Comparison of ENCODE assay signal across 8 cellular contexts in genomic region chr2:199956062-199956380, GRCh38. TPM values are rescaled to one million over a fixed set of nuclear protein-coding genes. Genes with fewer than 3 reads are reported as not detected.
DNase-seq lines count a peak whose midpoint lies in the region; ATAC-seq and TF ChIP-seq lines count a peak whose summit lies in the region.

No MANE protein-coding gene starts in this region.

- peaks cover 27% of the 10 kb centered on the region; the same call in 1 of the 2 replicates for H4K20me1 ChIP-seq in BLaER1

- peaks cover 37% of the 10 kb centered on the region for H3K36me3 Mint-ChIP-seq in MCF 10A (ENCODE audit: insufficient read depth, unreplicated experiment)

- no peaks in the 10 kb centered on the region for H3K9me3 Mint-ChIP-seq in MCF 10A (ENCODE audit: unreplicated experiment)

- no TSS peak for BruUV-seq in MCF 10A (replicated peaks; lab: Mats Ljungman, UMichigan)

- peak overlapping the region; percentile 99 for H3K4me3 Mint-ChIP-seq in MCF 10A (ENCODE audit: unreplicated experiment)

- H3K4me1 Mint-ChIP-seq in MCF 10A (ENCODE audit: insufficient read depth, unreplicated experiment) = peaks cover 10% of the 10 kb centered on the region

- H3K4me1 ChIP-seq in BLaER1 (peaks cover 37% of the 10 kb centered on the region), mucosa of rectum (ENCODE audit: control insufficient read depth in 2 of 2, insufficient read depth in 2 of 2, low read length in 2 of 2) (peaks cover 12 to 25% of the 10 kb centered on the region in 2 donors)

- ATAC-seq in HG03159 (IDR thresholded peaks at IDR 0.05; ENCODE audit: unreplicated experiment) = peak; percentile 2

- H3K36me3 ChIP-seq in BLaER1 = peaks cover 34% of the 10 kb centered on the region
- peaks cover 14 to 20% of the 10 kb centered on the region in 2 donors for H3K36me3 ChIP-seq in mucosa of rectum (ENCODE audit: control insufficient read depth in 2 of 2, insufficient read depth in 2 of 2, low read length in 2 of 2)

- intact Hi-C loops in MCF 10A (cut with micrococcal nuclease) = no loop called here

- H3K27me3 Mint-ChIP-seq in MCF 10A (ENCODE audit: insufficient read depth, unreplicated experiment) = no peaks in the 10 kb centered on the region

- H3K9me3 ChIP-seq in BLaER1 (no peaks in the 10 kb centered on the region), mucosa of rectum (ENCODE audit: control insufficient read depth in 2 of 2, low read length in 2 of 2) (no peaks in the 10 kb centered on the region)

- H3K4me2 ChIP-seq in BLaER1 = peak overlapping the region; percentile 90

- H3K4me3 ChIP-seq in BLaER1 = peak overlapping the region; percentile 77
- peak overlapping the region; percentile 77 to 95 for H3K4me3 ChIP-seq in mucosa of rectum (ENCODE audit: low read length in 2 of 2)

- H3K27ac ChIP-seq in BLaER1 (peak overlapping the region; percentile 97), mucosa of rectum (ENCODE audit: low read depth in 2 of 2, low read length in 2 of 2) (peak overlapping the region; percentile 71 to 90)

- H3K27me3 ChIP-seq in BLaER1 (no peaks in the 10 kb centered on the region), mucosa of rectum (ENCODE audit: control insufficient read depth in 2 of 2, insufficient read depth in 2 of 2, low read length in 2 of 2) (no peaks in the 10 kb centered on the region)

- CTCF ChIA-PET in MCF 10A (lab: Yijun Ruan, JAX) = interaction anchor here (0.6 to 1.5 kb wide), 7 partner anchors 8 to 526 kb away, joined by 3 to 11 read pairs (median 4); no protein-coding TSS in a partner anchor

- H3K9ac ChIP-seq in BLaER1 = peak overlapping the region; percentile 96
- peak overlapping the region; percentile 79 to 91 for H3K9ac ChIP-seq in mucosa of rectum (ENCODE audit: low read depth in 1 of 2, low read length in 2 of 2)

- peak overlapping the region; percentile 93 for H3K27ac Mint-ChIP-seq in MCF 10A (ENCODE audit: low read depth, unreplicated experiment)

- DNase-seq in MCF 10A (ENCODE audit: unreplicated experiment) (no peak), DMS79 treated with DMSO at 0.1 percent for 48 hours (lab: John Stamatoyannopoulos, UW) (no peak), NOMO-1 treated with dmso at 0.1 percent for 144 hours (lab: John Stamatoyannopoulos, UW; ENCODE audit: unreplicated experiment) (no peak), NOMO-1 treated with DMSO at 0.1 percent for 48 hours (lab: John Stamatoyannopoulos, UW; ENCODE audit: unreplicated experiment) (no peak)
- no peak for DNase-seq in activated CD4-positive, CD25-positive, alpha-beta regulatory T cell (lab: John Stamatoyannopoulos, UW)

- no peak for TF ChIP-seq CTCF in MCF 10A (IDR thresholded peaks at IDR 0.05; ENCODE audit: unreplicated experiment)

- POLR2A ChIA-PET in MCF 10A (lab: Yijun Ruan, JAX) = interaction anchor here (0.6 to 1.4 kb wide), 8 partner anchors 9 to 365 kb away, joined by 3 to 8 read pairs (median 3); partner anchors contain the start of gene C2orf69

RNA-seq across cellular contexts. Expression of gene MAIP1, which starts 0.6 kb away (rescaled TPM):
- 17.7 and 24.1 TPM in 2 replicates for total RNA-seq in MCF 10A (2022)

RNA-seq across cellular contexts. Expression of gene TYW5, which starts 0.7 kb away (rescaled TPM):
- 9.7 and 11.1 TPM in 2 replicates for total RNA-seq in MCF 10A (2022)

RNA-seq across cellular contexts. Expression of gene C2orf69, which starts 44.9 kb away (rescaled TPM):
- total RNA-seq in MCF 10A (2022) = 8.3 and 8.6 TPM in 2 replicates
